8 cellular contexts compared by ENCODE assay signal in genomic region chr18:37299471-37300304, GRCh38.
DNase-seq lines count a peak whose midpoint lies in the region; ATAC-seq and TF ChIP-seq lines count a peak whose summit lies in the region.

No MANE protein-coding gene starts in this region.

- H3K36me3 Mint-ChIP-seq in Calu3 (ENCODE audit: insufficient read depth, unreplicated experiment) = peaks cover 11% of the 10 kb centered on the region
- H3K36me3 Mint-ChIP-seq in activated T-helper 17 cell treated with anti-CD3 and anti-CD28 coated beads, Interleukin-2, amount 50 U/mL, for 72 hours (ENCODE audit: low read depth) = no peaks in the 10 kb centered on the region

- H3K9me3 Mint-ChIP-seq in Calu3 (ENCODE audit: low read depth, unreplicated experiment) = no peaks in the 10 kb centered on the region
- H3K9me3 Mint-ChIP-seq in activated T-helper 17 cell treated with anti-CD3 and anti-CD28 coated beads, Interleukin-2, amount 50 U/mL, for 72 hours = no peaks in the 10 kb centered on the region

- peaks cover 34% of the 10 kb centered on the region for H3K27me3 Mint-ChIP-seq in Calu3 (ENCODE audit: unreplicated experiment)
- peaks cover 4% of the 10 kb centered on the region for H3K27me3 Mint-ChIP-seq in activated T-helper 17 cell treated with anti-CD3 and anti-CD28 coated beads, Interleukin-2, amount 50 U/mL, for 72 hours

- peaks cover 25% of the 10 kb centered on the region for H3K4me1 Mint-ChIP-seq in Calu3 (ENCODE audit: low read depth, unreplicated experiment)
- no peaks in the 10 kb centered on the region for H3K4me1 Mint-ChIP-seq in activated T-helper 17 cell treated with anti-CD3 and anti-CD28 coated beads, Interleukin-2, amount 50 U/mL, for 72 hours

- H3K4me3 Mint-ChIP-seq in Calu3 (ENCODE audit: low read depth, unreplicated experiment) = peak overlapping the region; percentile 18
- H3K4me3 Mint-ChIP-seq in activated T-helper 17 cell treated with anti-CD3 and anti-CD28 coated beads, Interleukin-2, amount 50 U/mL, for 72 hours = no peak overlapping the region

- H3K27ac Mint-ChIP-seq in Calu3 (ENCODE audit: unreplicated experiment) = peak overlapping the region; percentile 82
- no peak overlapping the region for H3K27ac Mint-ChIP-seq in activated T-helper 17 cell treated with anti-CD3 and anti-CD28 coated beads, Interleukin-2, amount 50 U/mL, for 72 hours

- intact Hi-C loops in Calu3 (cut with micrococcal nuclease; ENCODE audit: unreplicated experiment) = no loop called here
- intact Hi-C loops in left cardiac atrium (cut with DNase I) = no loop called here

- no peak for TF ChIP-seq CTCF in Calu3 (IDR thresholded peaks at IDR 0.05; ENCODE audit: unreplicated experiment)

- CTCF ChIA-PET in Calu3 (lab: Charles Lee) = no interaction called here

- BruUV-seq in Calu3 (replicated peaks; lab: Mats Ljungman, UMichigan) = no TSS peak

- ATAC-seq in HG02759 (IDR thresholded peaks at IDR 0.05; ENCODE audit: unreplicated experiment) (peak; percentile 76), left cardiac atrium (peak; percentile 89 to 96)
- peak; percentile 26 for ATAC-seq in activated T-helper 17 cell treated with anti-CD3 and anti-CD28 coated beads, Interleukin-2, amount 50 U/mL, for 72 hours (replicated peaks)

- DNase-seq in Calu3 (peak; percentile 93), NCI-H1694 treated with DMSO at 0.1 percent for 48 hours (lab: John Stamatoyannopoulos, UW) (peak; percentile 93), left cardiac atrium (peak; percentile 89), retina (peak; percentile 63)
- DNase-seq in stimulated activated CD4-positive, alpha-beta T cell treated with anti-CD3 and anti-CD28 coated beads, Interleukin-4, amount 100 ng/mL, for 4 hours = no peak
- DNase-seq in activated CD4-positive, CD25-positive, alpha-beta regulatory T cell treated with anti-CD3 and anti-CD28 coated beads, Interleukin-2, amount 50 U/mL, for 72 hours = no peak

Comparison
In these comparisons a context has a peak if more than half of its experiments do, and no peak if none do; other contexts are left out.
1. DNase-seq: peak in Calu3 (single experiment), NCI-H1694 treated with DMSO at 0.1 percent for 48 hours (single experiment), left cardiac atrium (single experiment) and retina (single experiment); none in stimulated activated CD4-positive, alpha-beta T cell treated with anti-CD3 and anti-CD28 coated beads, Interleukin-4, amount 100 ng/mL, for 4 hours (0 of 2) and activated CD4-positive, CD25-positive, alpha-beta regulatory T cell treated with anti-CD3 and anti-CD28 coated beads, Interleukin-2, amount 50 U/mL, for 72 hours (single experiment).
2. ATAC-seq: peak in every context shown above with its lines; median percentile 92 in left cardiac atrium; 76 in HG02759; 26 in activated T-helper 17 cell treated with anti-CD3 and anti-CD28 coated beads, Interleukin-2, amount 50 U/mL, for 72 hours.